In the genomic region with DNA sequence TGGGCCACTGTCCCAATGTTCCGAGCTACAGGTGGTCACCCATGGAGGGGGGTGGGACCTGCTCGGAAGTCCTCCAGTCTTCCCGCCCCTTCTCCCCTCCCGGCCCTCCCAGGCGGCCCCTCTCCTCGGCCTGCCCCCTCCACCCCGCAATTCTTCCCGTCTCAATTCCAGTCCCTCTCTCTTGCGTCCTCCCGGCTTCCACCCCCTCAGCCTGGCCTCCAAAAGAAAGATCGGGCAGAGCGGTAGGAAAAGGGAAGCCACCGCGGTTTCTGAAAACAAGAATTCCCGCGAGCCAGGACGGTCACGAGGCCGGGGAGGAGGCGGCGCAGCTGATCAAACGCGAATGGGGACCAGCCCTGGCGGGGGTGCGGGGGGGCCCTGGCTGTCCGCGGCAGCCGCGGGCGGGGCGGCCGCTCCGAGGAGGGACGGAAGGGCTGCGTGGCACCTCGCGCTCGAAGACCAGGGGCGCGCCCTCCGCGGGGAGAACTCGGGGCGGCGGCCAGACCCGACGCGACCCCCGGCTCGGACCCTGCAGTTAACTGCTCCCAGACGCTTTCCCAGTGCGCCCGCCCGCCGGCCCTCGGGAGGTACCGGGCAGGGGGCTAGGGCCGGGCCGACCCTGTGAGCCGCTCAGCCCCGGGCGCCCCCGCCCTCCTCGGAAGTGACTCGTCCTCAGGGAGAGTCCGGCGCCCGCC, we compare ENCODE assay signal across 8 cellular contexts. TPM values are rescaled to one million over a fixed set of nuclear protein-coding genes. Genes with fewer than 3 reads are reported as not detected.
A peak's percentile ranks its signal among the peaks of the same experiment; 100 is the strongest.
DNase-seq lines count a peak whose midpoint lies in the region; ATAC-seq, FAIRE-seq and TF ChIP-seq lines count a peak whose summit lies in the region.

No MANE protein-coding gene starts in this region.

- FAIRE-seq in urothelium cell line (lab: Jason Lieb, UNC), result no peak

- H3K4me3 Mint-ChIP-seq in Calu3 (ENCODE audit: low read depth, unreplicated experiment), result peak overlapping the region; percentile 85
- peak overlapping the region; percentile 57 for H3K4me3 Mint-ChIP-seq in activated CD4-positive, alpha-beta memory T cell treated with anti-CD3 and anti-CD28 coated beads for 36 hours

- peak overlapping the region; percentile 89 for H3K27ac Mint-ChIP-seq in Calu3 (ENCODE audit: unreplicated experiment)
- no peak overlapping the region for H3K27ac Mint-ChIP-seq in activated CD4-positive, alpha-beta memory T cell treated with anti-CD3 and anti-CD28 coated beads for 36 hours

- intact Hi-C loops in Calu3 (cut with micrococcal nuclease; ENCODE audit: unreplicated experiment), result no loop called here
- intact Hi-C loops in activated CD4-positive, alpha-beta memory T cell treated with anti-CD3 and anti-CD28 coated beads for 36 hours (cut with micrococcal nuclease), result no loop called here

- H3K27me3 Mint-ChIP-seq in Calu3 (ENCODE audit: unreplicated experiment), result no peaks in the 10 kb centered on the region
- H3K27me3 Mint-ChIP-seq in activated CD4-positive, alpha-beta memory T cell treated with anti-CD3 and anti-CD28 coated beads for 36 hours, result peaks cover 36% of the 10 kb centered on the region

- DNase-seq in Calu3, result peak; percentile 66
- DNase-seq in activated CD4-positive, alpha-beta memory T cell treated with anti-CD3 and anti-CD28 coated beads for 36 hours, result peak; percentile 33
- DNase-seq in fibroblast of the aortic adventitia (ENCODE audit: low read depth), result peak; percentile 78
- DNase-seq in myocyte (ENCODE audit: low read depth), result peak; percentile 86
- DNase-seq in urothelium cell line (ENCODE audit: low spot score), result peak; percentile 73
- no peak for DNase-seq in GDM1 (lab: John Stamatoyannopoulos, UW)

- CTCF ChIA-PET in Calu3 (lab: Charles Lee), result interaction anchor here (1.1 to 2.5 kb wide), 6 partner anchors 47 to 228 kb away, joined by 4 to 14 read pairs (median 5); a partner anchor contains a TSS
- CTCF ChIA-PET in activated CD4-positive, alpha-beta memory T cell treated with anti-CD3 and anti-CD28 coated beads for 36 hours (lab: Charles Lee), result interaction anchor here (0.7 to 10.3 kb wide), 9 partner anchors 18 to 228 kb away, joined by 3 to 98 read pairs (median 10); a partner anchor contains a TSS

- POLR2A ChIA-PET in activated CD4-positive, alpha-beta memory T cell treated with anti-CD3 and anti-CD28 coated beads for 36 hours (lab: Charles Lee), result no interaction called here

- peak overlapping the region; percentile 75 for H3K4me3 ChIP-seq in fibroblast of the aortic adventitia (ENCODE audit: low read depth, low read length)

- ATAC-seq in HG02798 (IDR thresholded peaks at IDR 0.05; ENCODE audit: poor library complexity, unreplicated experiment) (peak; percentile 8), HG02588 (IDR thresholded peaks at IDR 0.05; ENCODE audit: unreplicated experiment) (no peak)

- H3K4me1 Mint-ChIP-seq in Calu3 (ENCODE audit: low read depth, unreplicated experiment), result peaks cover 34% of the 10 kb centered on the region
- peaks cover 6% of the 10 kb centered on the region for H3K4me1 Mint-ChIP-seq in activated CD4-positive, alpha-beta memory T cell treated with anti-CD3 and anti-CD28 coated beads for 36 hours (ENCODE audit: low read depth)

- H3K36me3 Mint-ChIP-seq in Calu3 (ENCODE audit: insufficient read depth, unreplicated experiment), result peaks cover 55% of the 10 kb centered on the region
- no peaks in the 10 kb centered on the region for H3K36me3 Mint-ChIP-seq in activated CD4-positive, alpha-beta memory T cell treated with anti-CD3 and anti-CD28 coated beads for 36 hours

- no peak for TF ChIP-seq CTCF in Calu3 (IDR thresholded peaks at IDR 0.05; ENCODE audit: unreplicated experiment)
- no peak for TF ChIP-seq CTCF in fibroblast of the aortic adventitia (IDR thresholded peaks at IDR 0.05; ENCODE audit: insufficient read depth, low read length)

- no TSS peak for BruUV-seq in Calu3 (replicated peaks; lab: Mats Ljungman, UMichigan)

- H3K9me3 Mint-ChIP-seq in Calu3 (ENCODE audit: low read depth, unreplicated experiment), result no peaks in the 10 kb centered on the region
- H3K9me3 Mint-ChIP-seq in activated CD4-positive, alpha-beta memory T cell treated with anti-CD3 and anti-CD28 coated beads for 36 hours, result no peaks in the 10 kb centered on the region

RNA-seq across cellular contexts. Expression of a gene that starts 1.0 kb away (rescaled TPM):
- total RNA-seq in Calu3 (2022) (15.0 and 18.2 TPM in 2 replicates), fibroblast of the aortic adventitia (ENCODE audit: low replicate concordance) (17.6 and 39.4 TPM in 2 replicates), myocyte (42.2 and 69.7 TPM in 2 replicates)
- total RNA-seq in activated CD4-positive, alpha-beta memory T cell treated with anti-CD3 and anti-CD28 coated beads for 36 hours, result 1 to 10 TPM; 3.9 to 4.8 TPM
- polyA plus RNA-seq in myocyte (2012), result 112 TPM
